ENCODE assay signal across 8 cellular contexts in the genomic region with DNA sequence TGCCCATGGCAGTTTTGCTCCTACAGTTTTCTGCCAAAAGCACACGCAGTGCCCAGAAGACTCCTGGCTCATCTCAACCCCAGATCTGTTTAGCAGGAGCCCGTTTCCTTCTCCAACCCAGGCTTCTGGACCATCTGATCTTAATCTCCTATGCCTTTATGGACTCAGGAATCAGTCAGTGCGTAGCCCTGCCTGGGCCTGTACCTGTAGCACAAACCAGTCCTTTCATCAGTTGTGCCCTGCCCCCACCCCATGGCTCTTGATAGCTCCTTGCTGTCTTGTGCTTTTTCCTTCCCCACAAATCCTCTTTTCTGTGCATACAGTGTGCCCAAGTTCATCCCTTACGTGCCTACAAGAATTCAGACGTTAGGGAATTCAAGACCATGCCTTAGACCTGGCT. TPM values are rescaled to one million over a fixed set of nuclear protein-coding genes. Genes with fewer than 3 reads are reported as not detected.
A peak's percentile ranks its signal among the peaks of the same experiment; 100 is the strongest.
DNase-seq lines count a peak whose midpoint lies in the region; ATAC-seq and TF ChIP-seq lines count a peak whose summit lies in the region.

No MANE protein-coding gene starts in this region.

- H3K36me3 ChIP-seq in mesodermal cell (ENCODE audit: control insufficient read depth, insufficient read depth, low read length): peaks cover 52% of the 10 kb centered on the region

- 59 to 65% methylated on average over 3 to 5 of the region's 5 CpGs for WGBS in mesodermal cell (ENCODE audit: insufficient coverage in 2 of 2), 2 experiments

- H3K36me3 Mint-ChIP-seq in brain: peaks cover 34% of the 10 kb centered on the region

- no peak overlapping the region for H3K27ac ChIP-seq in mesodermal cell (ENCODE audit: low read depth, low read length, severe bottlenecking)

- peaks cover 20 to 84% (median 36%) of the 10 kb centered on the region in 5 experiments for H3K9me3 Mint-ChIP-seq in brain

- H3K4me1 ChIP-seq in mesodermal cell (ENCODE audit: control insufficient read depth, insufficient read depth, low read length, poor library complexity, severe bottlenecking): no peaks in the 10 kb centered on the region

- H3K4me1 Mint-ChIP-seq in brain: peaks cover 13% of the 10 kb centered on the region

- peak overlapping the region; percentile 98 to 100 (median 99) for H3K4me3 Mint-ChIP-seq in brain

- peaks cover 41% of the 10 kb centered on the region for H3K9me3 ChIP-seq in mesodermal cell (ENCODE audit: control insufficient read depth, low read length)

- H3K27ac Mint-ChIP-seq in brain: peak overlapping the region; percentile 98 to 100 (median 100)

- no peak for ATAC-seq in GM21737 (IDR thresholded peaks at IDR 0.05; ENCODE audit: unreplicated experiment)

- DNase-seq in stimulated activated CD4-positive, alpha-beta T cell treated with anti-CD3 and anti-CD28 coated beads, Interleukin-15, amount 100 ng/mL, for 24 hours: peak; percentile 14
- no peak for DNase-seq in stimulated activated CD4-positive, alpha-beta T cell treated with anti-CD3 and anti-CD28 coated beads, Interleukin-4, amount 100 ng/mL, for 4 hours
- DNase-seq in NCI-H1105 treated with DMSO at 0.1 percent for 48 hours (lab: John Stamatoyannopoulos, UW): no peak
- no peak for DNase-seq in NCI-H2196 (lab: John Stamatoyannopoulos, UW; ENCODE audit: unreplicated experiment)
- DNase-seq in NCI-H146 treated with DMSO at 0.1 percent for 48 hours (lab: John Stamatoyannopoulos, UW; ENCODE audit: unreplicated experiment): no peak

- H3K27me3 Mint-ChIP-seq in brain: peaks cover 32% of the 10 kb centered on the region

- H3K4me3 ChIP-seq in mesodermal cell (ENCODE audit: extremely low read depth, insufficient read depth, low read length, poor library complexity, severe bottlenecking): peak overlapping the region; percentile 77

- TF ChIP-seq CTCF in brain (conservative IDR thresholded peaks at IDR 0.05): no peak

RNA-seq across cellular contexts. Expression of gene ZNF718, which starts 1.5 kb away (rescaled TPM):
- polyA plus RNA-seq in brain (ENCODE audit: insufficient read depth, low read depth, low replicate concordance): 4.2 TPM
- polyA plus RNA-seq in mesodermal cell (2013, experiment 1 of 2): 4.8 TPM
- polyA plus RNA-seq in mesodermal cell (2013, experiment 2 of 2): 5.0 TPM
